Comparison of ENCODE assay signal across 24 cellular contexts in genomic region chr3:123134671-123135070, GRCh38.
A peak's percentile ranks its signal among the peaks of the same experiment; 100 is the strongest.
DNase-seq lines count a peak whose midpoint lies in the region; ATAC-seq, FAIRE-seq and TF ChIP-seq lines count a peak whose summit lies in the region.
"Had no signal": no experiment of that assay in that cellular context is flagged by ENCODE, and none has a peak within 500 bp of the region (broad histone marks: within the 10 kb centered on the region; RNA-seq: fewer than 3 reads in every experiment).

No MANE protein-coding gene starts in this region.

- ATAC-seq in activated CD8-positive, alpha-beta T cell treated with anti-CD3 and anti-CD28 coated beads, Interleukin-2, amount 10 ng/mL, durations not matched to agents 7 days and 5 days, result no peak
- no peak for ATAC-seq in activated CD8-positive, alpha-beta T cell treated with anti-CD3 and anti-CD28 coated beads for 36 hours
- ATAC-seq in HepG2, result peak; percentile 22; the same call in 2 of the 3 replicates
- ATAC-seq in right lobe of liver, result no peak
- ATAC-seq: GM23338, HCT116 had no signal

- no peak overlapping the region for H3K9ac ChIP-seq in HepG2 (ENCODE audit: insufficient read depth, low read depth, low read length)
- H3K9ac ChIP-seq: BLaER1 treated with 17β-estradiol and CSF1 and Interleukin-3, amounts not matched to agents 10 nM and 100 nM had no signal

- H3K9me3 ChIP-seq in HepG2 (ENCODE audit: low read length) (no peaks in the 10 kb centered on the region), right lobe of liver (no peaks in the 10 kb centered on the region), spleen (no peaks in the 10 kb centered on the region)
- H3K9me3 ChIP-seq: BE2C; BLaER1 treated with 17β-estradiol and CSF1 and Interleukin-3, amounts not matched to agents 10 nM and 100 nM had no signal

- BruUV-seq in HepG2 (replicated peaks; lab: Mats Ljungman, UMichigan), result no TSS peak

- H3K79me2 ChIP-seq in HepG2 (ENCODE audit: insufficient read depth, low read length), result no peaks in the 10 kb centered on the region

- H3K27ac ChIP-seq in HepG2 (ENCODE audit: extremely low read length, insufficient read depth, low read length), result no peak overlapping the region
- no peak overlapping the region for H3K27ac ChIP-seq in right lobe of liver
- no peak overlapping the region for H3K27ac ChIP-seq in spleen
- H3K27ac ChIP-seq: 22Rv1; BLaER1 treated with 17β-estradiol and CSF1 and Interleukin-3, amounts not matched to agents 10 nM and 100 nM had no signal

- no peak for TF ChIP-seq RAD21 in HepG2 (CRISPR knock-in tag; IDR thresholded peaks at IDR 0.05)

- CTCF ChIA-PET in activated CD8-positive, alpha-beta T cell treated with anti-CD3 and anti-CD28 coated beads, Interleukin-2, amount 10 ng/mL, durations not matched to agents 7 days and 5 days (lab: Charles Lee), result no interaction called here
- CTCF ChIA-PET in activated CD8-positive, alpha-beta T cell treated with anti-CD3 and anti-CD28 coated beads for 36 hours (lab: Charles Lee), result no interaction called here
- CTCF ChIA-PET in HepG2 (lab: Yijun Ruan, JAX; ENCODE audit: low intra/inter-chr PET ratio, low total read pairs), result no interaction called here

- H3K4me2 ChIP-seq in HepG2 (ENCODE audit: low read depth, low read length), result no peak overlapping the region
- H3K4me2 ChIP-seq: BLaER1 treated with 17β-estradiol and CSF1 and Interleukin-3, amounts not matched to agents 10 nM and 100 nM; GM23338 had no signal

- TF ChIP-seq CTCF in activated CD8-positive, alpha-beta T cell treated with anti-CD3 and anti-CD28 coated beads for 36 hours (IDR thresholded peaks at IDR 0.05), result no peak
- TF ChIP-seq CTCF in HepG2 (CRISPR knock-in tag; IDR thresholded peaks at IDR 0.05) (no peak), right lobe of liver (IDR thresholded peaks at IDR 0.05) (no peak), spleen (IDR thresholded peaks at IDR 0.05 in 8 of 11, conservative IDR thresholded peaks at IDR 0.05 in 3 of 11) (no peak)

- no peaks in the 10 kb centered on the region; the same call in none of the 2 replicates for H4K20me1 ChIP-seq in HepG2 (ENCODE audit: insufficient read depth, low read length)
- H4K20me1 ChIP-seq: BLaER1 treated with 17β-estradiol and CSF1 and Interleukin-3, amounts not matched to agents 10 nM and 100 nM had no signal

- H3K4me1 ChIP-seq in HepG2 (ENCODE audit: insufficient read depth, low read length) (peaks cover 6% of the 10 kb centered on the region), right lobe of liver (peaks cover 0 to 11% (median 3%) of the 10 kb centered on the region in 4 donors), spleen (no peaks in the 10 kb centered on the region)
- H3K4me1 ChIP-seq: BLaER1 treated with 17β-estradiol and CSF1 and Interleukin-3, amounts not matched to agents 10 nM and 100 nM had no signal

- peak overlapping the region; percentile 5 for H3K27ac Mint-ChIP-seq in activated CD8-positive, alpha-beta T cell treated with anti-CD3 and anti-CD28 coated beads, Interleukin-2, amount 10 ng/mL, durations not matched to agents 7 days and 5 days
- H3K27ac Mint-ChIP-seq in activated CD8-positive, alpha-beta T cell treated with anti-CD3 and anti-CD28 coated beads for 36 hours, result no peak overlapping the region
- H3K27ac Mint-ChIP-seq: CD4-positive, alpha-beta T cell; CD8-positive, alpha-beta memory T cell; GM23338 had no signal

- H3K36me3 Mint-ChIP-seq in activated CD8-positive, alpha-beta T cell treated with anti-CD3 and anti-CD28 coated beads, Interleukin-2, amount 10 ng/mL, durations not matched to agents 7 days and 5 days (ENCODE audit: low read depth), result peaks cover 5% of the 10 kb centered on the region
- peaks cover 20% of the 10 kb centered on the region for H3K36me3 Mint-ChIP-seq in activated CD8-positive, alpha-beta T cell treated with anti-CD3 and anti-CD28 coated beads for 36 hours (ENCODE audit: low read depth)

- H3K27me3 Mint-ChIP-seq in activated CD8-positive, alpha-beta T cell treated with anti-CD3 and anti-CD28 coated beads, Interleukin-2, amount 10 ng/mL, durations not matched to agents 7 days and 5 days (ENCODE audit: low read depth), result no peaks in the 10 kb centered on the region
- H3K27me3 Mint-ChIP-seq in activated CD8-positive, alpha-beta T cell treated with anti-CD3 and anti-CD28 coated beads for 36 hours, result no peaks in the 10 kb centered on the region
- H3K27me3 Mint-ChIP-seq: CD4-positive, alpha-beta T cell; CD8-positive, alpha-beta memory T cell had no signal

- no peak overlapping the region for H2AFZ ChIP-seq in HepG2 (ENCODE audit: low read length)
- H2AFZ ChIP-seq: GM23338 had no signal

- no peaks in the 10 kb centered on the region for H3K9me3 Mint-ChIP-seq in activated CD8-positive, alpha-beta T cell treated with anti-CD3 and anti-CD28 coated beads, Interleukin-2, amount 10 ng/mL, durations not matched to agents 7 days and 5 days (ENCODE audit: insufficient read depth)
- H3K9me3 Mint-ChIP-seq in activated CD8-positive, alpha-beta T cell treated with anti-CD3 and anti-CD28 coated beads for 36 hours, result no peaks in the 10 kb centered on the region
- H3K9me3 Mint-ChIP-seq: CD14-positive monocyte; CD4-positive, alpha-beta T cell; CD8-positive, alpha-beta memory T cell; GM23338; H9 had no signal

- WGBS in HepG2 (ENCODE audit: low lambda C conversion rate), result 91% methylated on average over 6 of the region's 10 CpGs
- WGBS in right lobe of liver (ENCODE audit: insufficient coverage, low coverage, low lambda C conversion rate, missing lambda C conversion rate), result 81% methylated on average over 2 of the region's 10 CpGs
- WGBS in spleen, 5 donors, result 83 to 94% (median 86%) methylated on average over 7 to 10 of the region's 10 CpGs

- no peak for DNase-seq in activated CD8-positive, alpha-beta T cell treated with anti-CD3 and anti-CD28 coated beads, Interleukin-2, amount 10 ng/mL, durations not matched to agents 7 days and 5 days
- DNase-seq in activated CD8-positive, alpha-beta T cell treated with anti-CD3 and anti-CD28 coated beads for 36 hours, result no peak
- DNase-seq in HepG2 (ENCODE audit: low spot score), result no peak
- DNase-seq in right lobe of liver, result no peak
- peak; percentile 41 for DNase-seq in spleen
- no peak for DNase-seq in COLO829 (ENCODE audit: low spot score)
- no peak for DNase-seq in AML-193 (lab: John Stamatoyannopoulos, UW)
- DNase-seq: BE2C; Calu3; CD4-positive, alpha-beta T cell; CD8-positive, alpha-beta memory T cell; COR-L47; DMS53; DMS79 treated with DMSO at 0.1 percent for 48 hours; GF-D8; H9 had no signal

- no peak for TF ChIP-seq POLR2A in HepG2 (IDR thresholded peaks at IDR 0.05; ENCODE audit: insufficient read depth in 1 of 2, low read depth in 2 of 2, low read length in 2 of 2)
- TF ChIP-seq POLR2A in right lobe of liver (IDR thresholded peaks at IDR 0.05), result no peak
- no peak for TF ChIP-seq POLR2A in spleen (IDR thresholded peaks at IDR 0.05)

- intact Hi-C loops in activated CD8-positive, alpha-beta T cell treated with anti-CD3 and anti-CD28 coated beads for 36 hours (cut with micrococcal nuclease), result no loop called here
- intact Hi-C loops in HepG2 (cut with micrococcal nuclease; ENCODE audit: unreplicated experiment), result no loop called here
- intact Hi-C loops in right lobe of liver (cut with DNase I), result no loop called here
- intact Hi-C loops in spleen (cut with DNase I; ENCODE audit: low total_unique reads), result no loop called here

- POLR2A ChIA-PET in activated CD8-positive, alpha-beta T cell treated with anti-CD3 and anti-CD28 coated beads, Interleukin-2, amount 10 ng/mL, durations not matched to agents 7 days and 5 days (lab: Charles Lee), result no interaction called here
- POLR2A ChIA-PET in activated CD8-positive, alpha-beta T cell treated with anti-CD3 and anti-CD28 coated beads for 36 hours (lab: Charles Lee), result no interaction called here
- POLR2A ChIA-PET in HepG2 (lab: Yijun Ruan, JAX), result no interaction called here

- no peaks in the 10 kb centered on the region for H3K27me3 ChIP-seq in HepG2 (ENCODE audit: control insufficient read depth in 1 of 2, insufficient read depth in 2 of 2, low read length in 2 of 2)
- H3K27me3 ChIP-seq in right lobe of liver, result no peaks in the 10 kb centered on the region
- no peaks in the 10 kb centered on the region for H3K27me3 ChIP-seq in spleen (replicated peaks in 1 of 7)
- H3K27me3 ChIP-seq: BE2C; BLaER1 treated with 17β-estradiol and CSF1 and Interleukin-3, amounts not matched to agents 10 nM and 100 nM had no signal

- H3K4me1 Mint-ChIP-seq in activated CD8-positive, alpha-beta T cell treated with anti-CD3 and anti-CD28 coated beads, Interleukin-2, amount 10 ng/mL, durations not matched to agents 7 days and 5 days (ENCODE audit: low read depth), result no peaks in the 10 kb centered on the region
- H3K4me1 Mint-ChIP-seq in activated CD8-positive, alpha-beta T cell treated with anti-CD3 and anti-CD28 coated beads for 36 hours (ENCODE audit: low read depth), result no peaks in the 10 kb centered on the region
- H3K4me1 Mint-ChIP-seq: CD14-positive monocyte; CD8-positive, alpha-beta memory T cell had no signal

- no peak for FAIRE-seq in HepG2 (lab: Jason Lieb, UNC)
- FAIRE-seq: A204.1, GM12891, GM18507 had no signal

- in situ Hi-C loops in HepG2 (cut with HindIII; ENCODE audit: extremely low pct_ligation_motif_present, low pct_unique_long_range_greater_than_20kb), result no loop called here

- H3K36me3 ChIP-seq in HepG2 (replicated peaks in 1 of 2; ENCODE audit: control insufficient read depth in 1 of 2, insufficient read depth in 2 of 2, low read length in 2 of 2), result peaks cover 25 to 82% of the 10 kb centered on the region in 2 experiments
- peaks cover 0 to 63% (median 26%) of the 10 kb centered on the region in 4 donors for H3K36me3 ChIP-seq in right lobe of liver
- peaks cover 0 to 79% (median 20%) of the 10 kb centered on the region in 6 donors for H3K36me3 ChIP-seq in spleen

- H3K4me3 ChIP-seq in HepG2 (replicated peaks in 1 of 3; ENCODE audit: insufficient read depth in 1 of 3, low read depth in 2 of 3, low read length in 3 of 3), result no peak overlapping the region
- no peak overlapping the region for H3K4me3 ChIP-seq in right lobe of liver
- H3K4me3 ChIP-seq in spleen, result no peak overlapping the region
- H3K4me3 ChIP-seq: BLaER1 treated with 17β-estradiol and CSF1 and Interleukin-3, amounts not matched to agents 10 nM and 100 nM; GM23338 had no signal

- no peak overlapping the region for H3K4me3 Mint-ChIP-seq in activated CD8-positive, alpha-beta T cell treated with anti-CD3 and anti-CD28 coated beads, Interleukin-2, amount 10 ng/mL, durations not matched to agents 7 days and 5 days
- H3K4me3 Mint-ChIP-seq in activated CD8-positive, alpha-beta T cell treated with anti-CD3 and anti-CD28 coated beads for 36 hours, result no peak overlapping the region
- H3K4me3 Mint-ChIP-seq: CD14-positive monocyte; CD4-positive, alpha-beta T cell; CD8-positive, alpha-beta memory T cell; GM23338; H9 had no signal

- TF ChIP-seq EP300 in HepG2 (IDR thresholded peaks at IDR 0.05; ENCODE audit: low read depth in 2 of 2, low read length in 2 of 2), result no peak
- no peak for TF ChIP-seq EP300 in HepG2 (CRISPR knock-in tag; IDR thresholded peaks at IDR 0.05; ENCODE audit: borderline replicate concordance)
